In genomic region chr17:27408891-27409290, GRCh38 we compare ENCODE assay signal across 14 cellular contexts. TPM values are rescaled to one million over a fixed set of nuclear protein-coding genes. Genes with fewer than 3 reads are reported as not detected.
DNase-seq lines count a peak whose midpoint lies in the region; ATAC-seq, FAIRE-seq and TF ChIP-seq lines count a peak whose summit lies in the region.
"Had no signal": no experiment of that assay in that cellular context is flagged by ENCODE, and none has a peak within 500 bp of the region (broad histone marks: within the 10 kb centered on the region; RNA-seq: fewer than 3 reads in every experiment).

No MANE protein-coding gene starts in this region.

- H3K27ac Mint-ChIP-seq in chondrocyte (ENCODE audit: unreplicated experiment) = peak overlapping the region; percentile 86
- peak overlapping the region in 2 of 3 experiments; percentile 6 to 30 for H3K27ac Mint-ChIP-seq in nephron
- H3K27ac Mint-ChIP-seq: activated CD8-positive, alpha-beta T cell treated with anti-CD3 and anti-CD28 coated beads for 36 hours had no signal

- FAIRE-seq in HTR-8/SVneo (lab: Jason Lieb, UNC) (no peak), RCC 7860 (lab: Jason Lieb, UNC) (no peak)

- TF ChIP-seq CTCF in chondrocyte (IDR thresholded peaks at IDR 0.05) (no peak), nephron (IDR thresholded peaks at IDR 0.05; ENCODE audit: unreplicated experiment in 3 of 3) (no peak)

- H3K4me3 Mint-ChIP-seq in chondrocyte (ENCODE audit: unreplicated experiment) = no peak overlapping the region
- no peak overlapping the region for H3K4me3 Mint-ChIP-seq in nephron
- H3K4me3 Mint-ChIP-seq: activated CD8-positive, alpha-beta T cell treated with anti-CD3 and anti-CD28 coated beads for 36 hours had no signal

- H3K27me3 Mint-ChIP-seq in chondrocyte (ENCODE audit: low read depth) (no peaks in the 10 kb centered on the region), nephron (ENCODE audit: low read depth) (peaks cover 6% of the 10 kb centered on the region)

- ATAC-seq in HG02763 (IDR thresholded peaks at IDR 0.05; ENCODE audit: unreplicated experiment) = no peak
- ATAC-seq: activated CD8-positive, alpha-beta T cell treated with anti-CD3 and anti-CD28 coated beads for 36 hours had no signal

- H3K36me3 Mint-ChIP-seq in chondrocyte (ENCODE audit: low read depth) (no peaks in the 10 kb centered on the region), nephron (ENCODE audit: low read depth) (no peaks in the 10 kb centered on the region)

- H3K4me1 Mint-ChIP-seq in chondrocyte (ENCODE audit: low read depth) (peaks cover 31% of the 10 kb centered on the region), nephron (peaks cover 16% of the 10 kb centered on the region)

- DNase-seq in AG08396 (ENCODE audit: low spot score) = peak; percentile 21
- DNase-seq in HTR-8/SVneo (ENCODE audit: insufficient read length, low spot score) = peak; percentile 14
- peak; percentile 55 for DNase-seq in chondrocyte (ENCODE audit: low spot score)
- DNase-seq in HK-2 (ENCODE audit: unreplicated experiment) = no peak
- DNase-seq in RCC 7860 (ENCODE audit: low spot score) = no peak
- DNase-seq in NCI-H1092 treated with DMSO at 0.1 percent for 48 hours (lab: John Stamatoyannopoulos, UW) = no peak
- DNase-seq: activated CD8-positive, alpha-beta T cell treated with anti-CD3 and anti-CD28 coated beads for 36 hours; C1 segment of cervical spinal cord; Karpas-422; NCI-H2029; NCI-H774; upper lobe of left lung had no signal

- H3K9me3 Mint-ChIP-seq in chondrocyte (ENCODE audit: low read depth) = no peaks in the 10 kb centered on the region
- no peaks in the 10 kb centered on the region for H3K9me3 Mint-ChIP-seq in nephron
- H3K9me3 Mint-ChIP-seq: activated CD8-positive, alpha-beta T cell treated with anti-CD3 and anti-CD28 coated beads for 36 hours had no signal

RNA-seq across cellular contexts. Expression of gene KSR1, which starts 47.4 kb away (rescaled TPM):
- total RNA-seq in chondrocyte = 52.9 to 60.6 TPM (median 59.3 TPM) in 3 replicates

Comparison
In these comparisons a context has a peak if more than half of its experiments do, and no peak if none do; other contexts are left out.
1. DNase-seq: peak in AG08396 (single experiment), HTR-8/SVneo (single experiment) and chondrocyte (single experiment); none in HK-2 (single experiment), RCC 7860 (single experiment) and NCI-H1092 treated with DMSO at 0.1 percent for 48 hours (single experiment).